ENCODE assay signal across 21 cellular contexts in the genomic region with DNA sequence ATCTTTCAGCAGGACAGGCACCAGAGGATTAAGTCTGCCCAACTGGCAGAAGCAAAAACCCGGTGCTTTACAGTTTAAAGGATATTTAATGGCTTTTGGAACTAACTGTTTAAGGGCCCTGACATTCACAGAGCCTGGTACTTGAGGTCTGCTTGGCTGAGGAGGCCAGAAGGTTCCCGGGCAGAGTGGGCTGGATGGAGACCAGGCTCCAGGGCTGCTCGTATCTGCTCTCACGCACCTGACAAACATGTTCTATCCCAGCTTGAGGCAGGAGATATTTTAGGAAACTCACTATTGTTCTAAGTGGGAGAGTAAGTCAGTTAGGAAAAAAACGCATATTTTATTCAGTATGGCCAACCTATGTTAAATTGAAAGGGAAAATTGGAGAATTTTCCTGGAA.
"Had no signal": no experiment of that assay in that cellular context is flagged by ENCODE, and none has a peak within 500 bp of the region (broad histone marks: within the 10 kb centered on the region; RNA-seq: fewer than 3 reads in every experiment).

No MANE protein-coding gene starts in this region.

- DNase-seq: hypothalamus; immature natural killer cell; lower lobe of right lung; mammary epithelial cell; mesenchymal stem cell; naive thymus-derived CD8-positive, alpha-beta T cell; occipital lobe; psoas muscle; small intestine; spleen; stimulated activated CD4-positive, alpha-beta T cell treated with anti-CD3 and anti-CD28 coated beads, Interleukin-4, amount 100 ng/mL, for 24 hours; stimulated activated naive CD4-positive, alpha-beta T cell; tibial artery; trophoblast cell; upper lobe of right lung had no signal

- H3K27me3 ChIP-seq: neutrophil, spleen, suprapubic skin, tibial artery, upper lobe of right lung had no signal

- H3K9ac ChIP-seq: parathyroid adenoma had no signal

- H3K36me3 ChIP-seq: neutrophil had no signal

- H3K9me3 ChIP-seq: lower lobe of right lung, neutrophil, psoas muscle, spleen, suprapubic skin, thoracic aorta, tibial artery, upper lobe of right lung had no signal

- ATAC-seq: naive thymus-derived CD8-positive, alpha-beta T cell; sciatic nerve; stimulated activated effector memory CD8-positive, alpha-beta T cell treated with anti-CD3 and anti-CD28 coated beads, Interleukin-12 subunit alpha, Interleukin-12 subunit beta, amount 100 ng/mL, for 72 hours had no signal

- H2AFZ ChIP-seq: parathyroid adenoma had no signal

- H3K4me3 ChIP-seq: lower lobe of right lung, psoas muscle, spleen, suprapubic skin, thoracic aorta, tibial artery, upper lobe of right lung had no signal

- H3K4me1 ChIP-seq: lower lobe of right lung, parathyroid adenoma, psoas muscle, suprapubic skin, tibial artery, upper lobe of right lung had no signal

- H3K27ac ChIP-seq: lower lobe of right lung, neutrophil, parathyroid adenoma, psoas muscle, spleen, suprapubic skin, thoracic aorta, tibial artery, upper lobe of right lung had no signal
